In genomic region chr22:30305519-30305905, GRCh38 we compare ENCODE assay signal across 8 cellular contexts. TPM values are rescaled to one million over a fixed set of nuclear protein-coding genes. Genes with fewer than 3 reads are reported as not detected.
A peak's percentile ranks its signal among the peaks of the same experiment; 100 is the strongest.
DNase-seq lines count a peak whose midpoint lies in the region; ATAC-seq and TF ChIP-seq lines count a peak whose summit lies in the region.

No MANE protein-coding gene starts in this region.

- no peaks in the 10 kb centered on the region for H3K9me3 ChIP-seq in MM.1S (replicated peaks; ENCODE audit: insufficient read depth, low read length)
- no peaks in the 10 kb centered on the region for H3K9me3 ChIP-seq in thyroid gland

- H3K27ac ChIP-seq in MM.1S (ENCODE audit: low read length) (peak overlapping the region; percentile 76), thyroid gland (peak overlapping the region; percentile 84 to 88 (median 87))

- peak overlapping the region; percentile 48 for H3K9ac ChIP-seq in MM.1S (ENCODE audit: low read length)

- no peaks in the 10 kb centered on the region for H3K9me2 ChIP-seq in MM.1S (replicated peaks; ENCODE audit: insufficient read depth, low read length)

- H3K27me3 ChIP-seq in MM.1S (replicated peaks; ENCODE audit: insufficient read depth, low read length), result no peaks in the 10 kb centered on the region
- no peaks in the 10 kb centered on the region for H3K27me3 ChIP-seq in thyroid gland

- H3K79me2 ChIP-seq in MM.1S (ENCODE audit: low read length), result peaks cover 44% of the 10 kb centered on the region

- TF ChIP-seq CTCF in MM.1S (IDR thresholded peaks at IDR 0.05; ENCODE audit: low read length) (no peak), thyroid gland (IDR thresholded peaks at IDR 0.05) (no peak)

- WGBS in thyroid gland, 2 donors, result 24 to 26% methylated on average over 4 of the region's 4 CpGs

- TF ChIP-seq POLR2A in thyroid gland (IDR thresholded peaks at IDR 0.05), result peak in 1 of 2 donors; percentile 16

- peak overlapping the region; percentile 87 for H3K4me2 ChIP-seq in MM.1S (ENCODE audit: low read depth, low read length)

- H3K4me1 ChIP-seq in MM.1S (ENCODE audit: low read length) (peaks cover 73% of the 10 kb centered on the region), thyroid gland (peaks cover 97 to 100% of the 10 kb centered on the region in 2 donors)

- H3K36me3 ChIP-seq in MM.1S (replicated peaks; ENCODE audit: insufficient read depth, low read length) (no peaks in the 10 kb centered on the region), thyroid gland (peaks cover 0 to under 1% of the 10 kb centered on the region in 2 donors)

- ATAC-seq in left colon, result peak; percentile 64

- DNase-seq in activated gamma-delta T cell treated with Interleukin-2 at 50 U/mL for 16 hours, result peak; percentile 59
- no peak for DNase-seq in activated gamma-delta T cell (lab: John Stamatoyannopoulos, UW)
- DNase-seq in MM.1S, result peak; percentile 82
- DNase-seq in activated effector memory CD4-positive, alpha-beta T cell treated with anti-CD3 and anti-CD28 coated beads, Interleukin-2, amount 50 U/mL, for 16 hours, result peak; percentile 82
- peak; percentile 69 to 74 for DNase-seq in left colon
- peak; percentile 46 for DNase-seq in thyroid gland
- DNase-seq in AG08395 (ENCODE audit: low spot score), result no peak
- no peak for DNase-seq in NCI-H82 (lab: John Stamatoyannopoulos, UW)

- intact Hi-C loops in left colon (cut with DNase I, micrococcal nuclease) (no loop called here), thyroid gland (cut with DNase I) (no loop called here)

- H3F3A ChIP-seq in MM.1S (ENCODE audit: insufficient read depth, low read length), result peaks cover 29% of the 10 kb centered on the region

- H3K4me3 ChIP-seq in MM.1S (ENCODE audit: low read length) (peak overlapping the region; percentile 41), thyroid gland (replicated peaks in 1 of 3) (no peak overlapping the region)

- peak overlapping the region; percentile 44 for H2AFZ ChIP-seq in MM.1S (ENCODE audit: low read length)

- H4K20me1 ChIP-seq in MM.1S (ENCODE audit: insufficient read depth, low read length), result no peaks in the 10 kb centered on the region

RNA-seq across cellular contexts. Expression of gene CASTOR1, which starts 16.2 kb away (rescaled TPM):
- total RNA-seq in left colon (1 to 10 TPM; 3.7 to 4.2 TPM), thyroid gland (10 to 100 TPM; 16.5 to 36.0 (median 27.7) TPM)

RNA-seq across cellular contexts. Expression of gene TBC1D10A, which starts 21.2 kb away (rescaled TPM):
- total RNA-seq in left colon, result 10 to 100 TPM; 32.0 to 41.2 TPM
- total RNA-seq in thyroid gland, result 10 to 100 TPM; 28.4 to 44.7 (median 35.9) TPM

RNA-seq across cellular contexts. Expression of gene OSM, which starts 38.9 kb away (rescaled TPM):
- under 1 TPM in 1 of 2 donors, not detected in 1; 0.20 TPM for total RNA-seq in left colon
- total RNA-seq in thyroid gland, result under 1 TPM in 1 of 4 donors, not detected in 3; 0.40 TPM

RNA-seq across cellular contexts. Expression of gene SF3A1, which starts 51.2 kb away (rescaled TPM):
- total RNA-seq in left colon, result 100 to 1,000 TPM; 134 to 146 TPM
- total RNA-seq in thyroid gland, result 100 to 1,000 TPM in 3 of 4 donors, 10 to 100 TPM in 1; 52.8 to 193 (median 135) TPM

RNA-seq across cellular contexts. Expression of gene CCDC157, which starts 51.3 kb away (rescaled TPM):
- total RNA-seq in left colon (1 to 10 TPM; 1.6 to 2.3 TPM), thyroid gland (10 to 100 TPM in 3 of 4 donors, 1 to 10 TPM in 1; 8.1 to 18.3 (median 15.6) TPM)

Comparison
In these comparisons a context has a peak if more than half of its experiments do, and no peak if none do; other contexts are left out.
1. DNase-seq: peak in activated gamma-delta T cell treated with Interleukin-2 at 50 U/mL for 16 hours (single experiment), MM.1S (single experiment), activated effector memory CD4-positive, alpha-beta T cell treated with anti-CD3 and anti-CD28 coated beads, Interleukin-2, amount 50 U/mL, for 16 hours (single experiment), left colon (2 of 2) and thyroid gland (2 of 2); none in activated gamma-delta T cell (single experiment), AG08395 (single experiment) and NCI-H82 (single experiment).